14 cellular contexts compared by ENCODE assay signal in genomic region chr1:25360596-25361581, GRCh38. TPM values are rescaled to one million over a fixed set of nuclear protein-coding genes. Genes with fewer than 3 reads are reported as not detected.
A peak's percentile ranks its signal among the peaks of the same experiment; 100 is the strongest.
DNase-seq lines count a peak whose midpoint lies in the region; ATAC-seq and TF ChIP-seq lines count a peak whose summit lies in the region.
"Had no signal": no experiment of that assay in that cellular context is flagged by ENCODE, and none has a peak within 500 bp of the region (broad histone marks: within the 10 kb centered on the region; RNA-seq: fewer than 3 reads in every experiment).

No MANE protein-coding gene starts in this region.

- intact Hi-C loops in right cardiac atrium (cut with DNase I), result no loop called here

- ATAC-seq in right cardiac atrium, result peak in 1 of 2 donors; percentile 61
- peak; percentile 23 for ATAC-seq in activated naive CD8-positive, alpha-beta T cell treated with anti-CD3 and anti-CD28 coated beads, Interleukin-2, amount 50 U/mL, for 24 hours
- no peak for ATAC-seq in HG03469 (IDR thresholded peaks at IDR 0.05; ENCODE audit: unreplicated experiment)
- no peak for ATAC-seq in GM18519 (IDR thresholded peaks at IDR 0.05; ENCODE audit: low FRiP score, unreplicated experiment)
- ATAC-seq: mucosa of descending colon had no signal

- H3K9me3 Mint-ChIP-seq in activated naive CD8-positive, alpha-beta T cell treated with anti-CD3 and anti-CD28 coated beads, Interleukin-2, amount 50 U/mL, for 24 hours, result no peaks in the 10 kb centered on the region

- 79% methylated on average over 7 of the region's 7 CpGs for WGBS in right cardiac atrium

- H3K27ac ChIP-seq in right cardiac atrium (ENCODE audit: low read length), result peak overlapping the region; percentile 36
- no peak overlapping the region for H3K27ac ChIP-seq in right atrium auricular region
- H3K27ac ChIP-seq: BLaER1 treated with 17β-estradiol and CSF1 and Interleukin-3, amounts not matched to agents 10 nM and 100 nM had no signal

- no peaks in the 10 kb centered on the region for H3K27me3 Mint-ChIP-seq in activated naive CD8-positive, alpha-beta T cell treated with anti-CD3 and anti-CD28 coated beads, Interleukin-2, amount 50 U/mL, for 24 hours

- no peak for TF ChIP-seq CTCF in right atrium auricular region (IDR thresholded peaks at IDR 0.05)

- peaks cover 2% of the 10 kb centered on the region for H3K4me1 ChIP-seq in right cardiac atrium (ENCODE audit: control insufficient read depth, insufficient read depth, low read length)
- H3K4me1 ChIP-seq in right atrium auricular region, result peaks cover 0 to 4% of the 10 kb centered on the region in 2 donors

- peaks cover 33% of the 10 kb centered on the region for H3K36me3 Mint-ChIP-seq in activated naive CD8-positive, alpha-beta T cell treated with anti-CD3 and anti-CD28 coated beads, Interleukin-2, amount 50 U/mL, for 24 hours (ENCODE audit: low read depth)

- H3K4me1 Mint-ChIP-seq in activated naive CD8-positive, alpha-beta T cell treated with anti-CD3 and anti-CD28 coated beads, Interleukin-2, amount 50 U/mL, for 24 hours, result peaks cover 29% of the 10 kb centered on the region

- H3K9me3 ChIP-seq in right cardiac atrium (ENCODE audit: control insufficient read depth, low read length) (no peaks in the 10 kb centered on the region), right atrium auricular region (no peaks in the 10 kb centered on the region)
- H3K9me3 ChIP-seq: BLaER1 treated with 17β-estradiol and CSF1 and Interleukin-3, amounts not matched to agents 10 nM and 100 nM; mucosa of descending colon had no signal

- peaks cover 21% of the 10 kb centered on the region for H3K36me3 ChIP-seq in right atrium auricular region

- no peak overlapping the region for H3K4me3 ChIP-seq in right cardiac atrium (ENCODE audit: low read length)
- no peak overlapping the region for H3K4me3 ChIP-seq in right atrium auricular region
- H3K4me3 ChIP-seq: BLaER1 treated with 17β-estradiol and CSF1 and Interleukin-3, amounts not matched to agents 10 nM and 100 nM; mucosa of descending colon had no signal

- no peak overlapping the region for H3K4me3 Mint-ChIP-seq in activated naive CD8-positive, alpha-beta T cell treated with anti-CD3 and anti-CD28 coated beads, Interleukin-2, amount 50 U/mL, for 24 hours

- H3K27me3 ChIP-seq in right cardiac atrium (ENCODE audit: control insufficient read depth, insufficient read depth) (no peaks in the 10 kb centered on the region), right atrium auricular region (no peaks in the 10 kb centered on the region)
- H3K27me3 ChIP-seq: BLaER1 treated with 17β-estradiol and CSF1 and Interleukin-3, amounts not matched to agents 10 nM and 100 nM had no signal

- DNase-seq in right cardiac atrium (no peak), right atrium auricular region (ENCODE audit: low spot score) (no peak), iris pigment epithelial cell (ENCODE audit: low read depth) (peak; percentile 82), putamen (ENCODE audit: low spot score) (no peak), NCI-H2171 treated with DMSO at 0.1 percent for 48 hours (lab: John Stamatoyannopoulos, UW) (no peak)
- no peak for DNase-seq in activated naive CD8-positive, alpha-beta T cell treated with anti-CD3 and anti-CD28 coated beads, Interleukin-2, amount 50 U/mL, for 24 hours
- DNase-seq: activated gamma-delta T cell treated with Interleukin-2 at 50 U/mL for 16 hours; mucosa of descending colon; NCI-H345; stimulated activated CD4-positive, alpha-beta T cell treated with anti-CD3 and anti-CD28 coated beads, Interleukin-4, amount 100 ng/mL, for 4 hours; T1000 had no signal

- peak overlapping the region; percentile 32 for H3K27ac Mint-ChIP-seq in activated naive CD8-positive, alpha-beta T cell treated with anti-CD3 and anti-CD28 coated beads, Interleukin-2, amount 50 U/mL, for 24 hours

RNA-seq across cellular contexts. Expression of gene TMEM50A, which starts 22.8 kb away (rescaled TPM):
- total RNA-seq in right cardiac atrium, result 100 to 1,000 TPM in 2 of 4 donors, 10 to 100 TPM in 2; 83.9 to 106 (median 98.6) TPM
- 120 TPM for polyA plus RNA-seq in right cardiac atrium
- total RNA-seq in right atrium auricular region, result 10 to 100 TPM; 67.2 to 71.7 TPM

RNA-seq across cellular contexts. Expression of gene RHCE, which starts 59.7 kb away (rescaled TPM):
- total RNA-seq in right cardiac atrium, result under 1 TPM; 0.54 to 0.70 (median 0.59) TPM
- polyA plus RNA-seq in right cardiac atrium, result 0.43 TPM
- under 1 TPM in 1 of 2 donors, not detected in 1; 0.28 TPM for total RNA-seq in right atrium auricular region
